16 cellular contexts compared by ENCODE assay signal in the genomic region with DNA sequence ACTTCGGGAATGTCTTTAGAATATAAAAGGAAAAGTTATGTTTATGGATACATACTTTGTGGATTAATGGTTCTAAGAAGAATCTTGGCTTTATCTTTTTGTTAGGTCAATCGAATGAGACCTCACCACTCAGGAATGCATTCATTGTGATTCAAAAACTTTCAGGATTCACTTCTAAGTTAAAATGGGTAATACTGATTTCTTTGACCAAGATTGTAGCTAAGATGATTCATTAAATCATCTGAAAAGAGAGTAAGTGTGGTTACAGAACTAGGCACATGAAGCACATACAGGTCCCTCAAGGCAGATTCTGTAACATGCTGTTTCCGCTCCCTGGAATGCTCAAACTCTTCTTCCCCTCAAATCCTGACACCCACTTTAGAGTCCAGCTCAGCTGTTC.
A peak's percentile ranks its signal among the peaks of the same experiment; 100 is the strongest.
DNase-seq lines count a peak whose midpoint lies in the region; ATAC-seq, FAIRE-seq and TF ChIP-seq lines count a peak whose summit lies in the region.
"Had no signal": no experiment of that assay in that cellular context is flagged by ENCODE, and none has a peak within 500 bp of the region (broad histone marks: within the 10 kb centered on the region; RNA-seq: fewer than 3 reads in every experiment).

No MANE protein-coding gene starts in this region.

- no peaks in the 10 kb centered on the region for H4K20me1 ChIP-seq in mammary epithelial cell (ENCODE audit: insufficient read depth, low read length)

- 3% methylated on average over 3 of the region's 3 CpGs for WGBS in mammary epithelial cell (ENCODE audit: low coverage, missing lambda C conversion rate)

- peak overlapping the region; percentile 59 for H2AFZ ChIP-seq in mammary epithelial cell (ENCODE audit: low read depth, low read length)

- no peak overlapping the region for H3K4me3 ChIP-seq in mammary epithelial cell (replicated peaks in 1 of 3; ENCODE audit: insufficient read depth in 1 of 3, low read depth in 2 of 3, low read length in 3 of 3)
- H3K4me3 ChIP-seq in lower lobe of right lung: no peak overlapping the region

- intact Hi-C loops in mammary epithelial cell (cut with micrococcal nuclease) (no loop called here), left colon (cut with DNase I, micrococcal nuclease) (no loop called here), lower lobe of right lung (cut with DNase I) (no loop called here)

- H3K4me2 ChIP-seq in mammary epithelial cell (ENCODE audit: insufficient read depth, low read depth, low read length): peak overlapping the region; percentile 48

- no peaks in the 10 kb centered on the region for H3K79me2 ChIP-seq in mammary epithelial cell (ENCODE audit: insufficient read depth, low read length)

- no peak for TF ChIP-seq CTCF in mammary epithelial cell (conservative IDR thresholded peaks at IDR 0.05 in 1 of 2, IDR thresholded peaks at IDR 0.05 in 1 of 2; ENCODE audit: extremely low read depth in 1 of 2, insufficient read depth in 1 of 2, low read depth in 1 of 2, low read length in 2 of 2)
- TF ChIP-seq CTCF in lower lobe of right lung (IDR thresholded peaks at IDR 0.05): no peak

- H3K27ac ChIP-seq in mammary epithelial cell (ENCODE audit: insufficient read depth, low read depth, low read length): peak overlapping the region; percentile 47
- H3K27ac ChIP-seq in lower lobe of right lung: no peak overlapping the region
- H3K27ac ChIP-seq: neutrophil had no signal

- no TSS peak for BruUV-seq in mammary epithelial cell (replicated peaks; lab: Mats Ljungman, UMichigan)

- no peak for FAIRE-seq in HTR-8/SVneo (lab: Jason Lieb, UNC)

- peak; percentile 45 for DNase-seq in AG08395 (ENCODE audit: low spot score)
- DNase-seq in HTR-8/SVneo (ENCODE audit: insufficient read length, low spot score): peak; percentile 26
- DNase-seq in mammary epithelial cell: peak; percentile 67
- peak; percentile 93 for DNase-seq in iris pigment epithelial cell (ENCODE audit: low read depth)
- DNase-seq in NOMO-1 (lab: John Stamatoyannopoulos, UW; ENCODE audit: unreplicated experiment in 2 of 2): no peak
- no peak for DNase-seq in left colon
- no peak for DNase-seq in lower lobe of right lung
- DNase-seq: activated CD8-positive, alpha-beta memory T cell treated with anti-CD3 and anti-CD28 coated beads, Interleukin-2, amount 50 U/mL, for 48 hours; activated naive CD4-positive, alpha-beta T cell treated with anti-CD3 and anti-CD28 coated beads, Interleukin-2, amount 10 ng/mL, durations not matched to agents 7 days and 5 days; central memory CD4-positive, alpha-beta T cell; NCI-H1436; NCI-H524 had no signal

- CTCF ChIA-PET in mammary epithelial cell (lab: Charles Lee; ENCODE audit: low non-redundant PET): interaction anchor here (0.6 kb wide), 1 partner anchor 9 kb away, joined by 3 read pairs; no protein-coding TSS in a partner anchor

- no peaks in the 10 kb centered on the region for H3K27me3 ChIP-seq in mammary epithelial cell (ENCODE audit: insufficient read depth, low read length)
- no peaks in the 10 kb centered on the region for H3K27me3 ChIP-seq in lower lobe of right lung (ENCODE audit: low read depth)
- H3K27me3 ChIP-seq: neutrophil had no signal

- H3K9ac ChIP-seq in mammary epithelial cell (ENCODE audit: insufficient read depth, low read length): no peak overlapping the region

- in situ Hi-C loops in mammary epithelial cell (cut with MboI; ENCODE audit: low sequenced_read_pairs in 2 of 2): no loop called here

- no peak for ATAC-seq in HG02759 (IDR thresholded peaks at IDR 0.05; ENCODE audit: unreplicated experiment)
- no peak for ATAC-seq in left colon
- no peak for ATAC-seq in lower lobe of right lung
- ATAC-seq: activated CD4-positive, CD25-positive, alpha-beta regulatory T cell treated with anti-CD3 and anti-CD28 coated beads, Interleukin-2, amount 50 U/mL, for 24 hours; Panc1 had no signal

- peaks cover 17% of the 10 kb centered on the region for H3K4me1 ChIP-seq in mammary epithelial cell (ENCODE audit: insufficient read depth, low read length)
- H3K4me1 ChIP-seq in lower lobe of right lung: no peaks in the 10 kb centered on the region

- no peaks in the 10 kb centered on the region for H3K36me3 ChIP-seq in mammary epithelial cell (ENCODE audit: insufficient read depth, low read length)
- no peaks in the 10 kb centered on the region for H3K36me3 ChIP-seq in lower lobe of right lung
- H3K36me3 ChIP-seq: neutrophil had no signal

- dilution Hi-C loops in mammary epithelial cell (cut with HindIII; ENCODE audit: low sequenced_read_pairs): no loop called here

- H3K9me3 ChIP-seq in mammary epithelial cell (replicated peaks; ENCODE audit: insufficient read depth, low read length) (no peaks in the 10 kb centered on the region), lower lobe of right lung (no peaks in the 10 kb centered on the region)
- H3K9me3 ChIP-seq: neutrophil had no signal

Comparison
In these comparisons a context has a peak if more than half of its experiments do, and no peak if none do; other contexts are left out.
1. DNase-seq: peak in AG08395 (single experiment), HTR-8/SVneo (single experiment), mammary epithelial cell (single experiment) and iris pigment epithelial cell (single experiment); none in NOMO-1 (0 of 2), left colon (0 of 2) and lower lobe of right lung (single experiment).